In genomic region chr6:34555328-34555727, GRCh38 we compare ENCODE assay signal across 1 cellular context.
TF ChIP-seq lines count a peak whose summit lies in the region.

No MANE protein-coding gene starts in this region.

TF ChIP-seq in HepG2, 621 proteins besides CTCF, POLR2A, EP300 and RAD21:
- TF ChIP-seq ZNF768 (CRISPR knock-in tag; IDR thresholded peaks at IDR 0.05) (peak; percentile 2; the same call in 1 of the 2 replicates), USF2 (IDR thresholded peaks at IDR 0.05; ENCODE audit: low read depth, low read length) (no peak), USF2 (CRISPR knock-in tag; IDR thresholded peaks at IDR 0.05; ENCODE audit: borderline replicate concordance) (no peak)
